In genomic region chr1:148160421-148161251, GRCh38 we compare ENCODE assay signal across 1 cellular context.
TF ChIP-seq lines count a peak whose summit lies in the region.

No MANE protein-coding gene starts in this region.

TF ChIP-seq in GM23338, 12 proteins besides CTCF, POLR2A, EP300 and RAD21 (continued from another document):
- TF ChIP-seq ZNF462 (CRISPR knock-in tag; IDR thresholded peaks at IDR 0.05) (no peak), ZNF331 (CRISPR knock-in tag; IDR thresholded peaks at IDR 0.05; ENCODE audit: low read depth) (no peak), REST (IDR thresholded peaks at IDR 0.05; ENCODE audit: unreplicated experiment) (no peak), CREB1 (CRISPR knock-in tag; IDR thresholded peaks at IDR 0.05; ENCODE audit: low read depth) (no peak), NANOG (IDR thresholded peaks at IDR 0.05; ENCODE audit: borderline replicate concordance) (no peak), EZH2phosphoT487 (IDR thresholded peaks at IDR 0.05; ENCODE audit: unreplicated experiment) (no peak), STAT1 (IDR thresholded peaks at IDR 0.05; ENCODE audit: unreplicated experiment) (no peak), JUNB (IDR thresholded peaks at IDR 0.05; ENCODE audit: unreplicated experiment) (no peak), POLR2AphosphoS5 (IDR thresholded peaks at IDR 0.05; ENCODE audit: low read depth) (no peak)
